ENCODE assay signal across 18 cellular contexts in genomic region chr1:66137235-66137634, GRCh38.
DNase-seq lines count a peak whose midpoint lies in the region; ATAC-seq and TF ChIP-seq lines count a peak whose summit lies in the region.
"Had no signal": no experiment of that assay in that cellular context is flagged by ENCODE, and none has a peak within 500 bp of the region (broad histone marks: within the 10 kb centered on the region; RNA-seq: fewer than 3 reads in every experiment).

No MANE protein-coding gene starts in this region.

- H3K4me3 ChIP-seq in ascending aorta (no peak overlapping the region), left ventricle myocardium inferior (no peak overlapping the region)
- H3K4me3 ChIP-seq: esophagus squamous epithelium, hepatocyte, pancreas, spleen, suprapubic skin had no signal

- no peak overlapping the region for H3K4me3 Mint-ChIP-seq in activated naive CD4-positive, alpha-beta T cell treated with anti-CD3 and anti-CD28 coated beads, Interleukin-2, amount 50 U/mL, for 24 hours
- H3K4me3 Mint-ChIP-seq in stimulated activated naive CD8-positive, alpha-beta T cell treated with anti-CD3 and anti-CD28 coated beads, Interleukin-15, amount 100 ng/mL, for 72 hours, result no peak overlapping the region
- H3K4me3 Mint-ChIP-seq: B cell had no signal

- H3K4me1 ChIP-seq in ascending aorta, result no peaks in the 10 kb centered on the region
- no peaks in the 10 kb centered on the region for H3K4me1 ChIP-seq in left ventricle myocardium inferior
- H3K4me1 ChIP-seq: esophagus squamous epithelium, pancreas, spleen, suprapubic skin had no signal

- H3K27ac ChIP-seq in ascending aorta, result no peak overlapping the region
- H3K27ac ChIP-seq in left ventricle myocardium inferior (replicated peaks), result no peak overlapping the region
- H3K27ac ChIP-seq: esophagus squamous epithelium, hepatocyte, pancreas, spleen, suprapubic skin had no signal

- H3K27me3 ChIP-seq in ascending aorta, result no peaks in the 10 kb centered on the region
- H3K27me3 ChIP-seq in left ventricle myocardium inferior (ENCODE audit: low read depth), result no peaks in the 10 kb centered on the region
- H3K27me3 ChIP-seq: esophagus squamous epithelium, hepatocyte, pancreas, spleen, suprapubic skin had no signal

- TF ChIP-seq CTCF in ascending aorta (IDR thresholded peaks at IDR 0.05), result no peak
- no peak for TF ChIP-seq CTCF in left ventricle myocardium inferior (IDR thresholded peaks at IDR 0.05; ENCODE audit: borderline replicate concordance)

- DNase-seq in activated naive CD4-positive, alpha-beta T cell treated with anti-CD3 and anti-CD28 coated beads, Interleukin-2, amount 50 U/mL, for 16 hours, result no peak
- DNase-seq in KBM-7 (peak; percentile 42), astrocyte of the hippocampus (ENCODE audit: low read depth, low spot score) (peak; percentile 60), globus pallidus (ENCODE audit: low spot score) (no peak), ascending aorta (ENCODE audit: low spot score in 2 of 2) (no peak), left ventricle myocardium inferior (no peak)
- no peak for DNase-seq in stimulated activated naive CD8-positive, alpha-beta T cell treated with anti-CD3 and anti-CD28 coated beads, Interleukin-15, amount 100 ng/mL, for 72 hours
- DNase-seq: activated CD4-positive, CD25-positive, alpha-beta regulatory T cell; anterior cingulate cortex; cortex of kidney; DMS79 treated with DMSO at 0.1 percent for 48 hours; esophagus squamous epithelium; pancreas; spleen had no signal

- ATAC-seq in stimulated activated naive CD8-positive, alpha-beta T cell treated with anti-CD3 and anti-CD28 coated beads, Interleukin-15, amount 100 ng/mL, for 72 hours, result peak; percentile 97
- ATAC-seq: pancreas had no signal

- H3K27me3 Mint-ChIP-seq in activated naive CD4-positive, alpha-beta T cell treated with anti-CD3 and anti-CD28 coated beads, Interleukin-2, amount 50 U/mL, for 24 hours, result no peaks in the 10 kb centered on the region
- H3K27me3 Mint-ChIP-seq in stimulated activated naive CD8-positive, alpha-beta T cell treated with anti-CD3 and anti-CD28 coated beads, Interleukin-15, amount 100 ng/mL, for 72 hours, result peaks cover 5% of the 10 kb centered on the region

- no peaks in the 10 kb centered on the region for H3K36me3 Mint-ChIP-seq in activated naive CD4-positive, alpha-beta T cell treated with anti-CD3 and anti-CD28 coated beads, Interleukin-2, amount 50 U/mL, for 24 hours

- no peaks in the 10 kb centered on the region for H3K9me3 Mint-ChIP-seq in activated naive CD4-positive, alpha-beta T cell treated with anti-CD3 and anti-CD28 coated beads, Interleukin-2, amount 50 U/mL, for 24 hours
- H3K9me3 Mint-ChIP-seq in stimulated activated naive CD8-positive, alpha-beta T cell treated with anti-CD3 and anti-CD28 coated beads, Interleukin-15, amount 100 ng/mL, for 72 hours, result no peaks in the 10 kb centered on the region

- H3K9me3 ChIP-seq in ascending aorta (no peaks in the 10 kb centered on the region), left ventricle myocardium inferior (replicated peaks) (no peaks in the 10 kb centered on the region)
- H3K9me3 ChIP-seq: esophagus squamous epithelium, pancreas, spleen, suprapubic skin had no signal

- H3K4me1 Mint-ChIP-seq in activated naive CD4-positive, alpha-beta T cell treated with anti-CD3 and anti-CD28 coated beads, Interleukin-2, amount 50 U/mL, for 24 hours, result no peaks in the 10 kb centered on the region
- peaks cover 6% of the 10 kb centered on the region for H3K4me1 Mint-ChIP-seq in stimulated activated naive CD8-positive, alpha-beta T cell treated with anti-CD3 and anti-CD28 coated beads, Interleukin-15, amount 100 ng/mL, for 72 hours

- peak overlapping the region; percentile 10 for H3K27ac Mint-ChIP-seq in activated naive CD4-positive, alpha-beta T cell treated with anti-CD3 and anti-CD28 coated beads, Interleukin-2, amount 50 U/mL, for 24 hours
- H3K27ac Mint-ChIP-seq in stimulated activated naive CD8-positive, alpha-beta T cell treated with anti-CD3 and anti-CD28 coated beads, Interleukin-15, amount 100 ng/mL, for 72 hours, result peak overlapping the region in 1 of 2 donors; percentile 5
- H3K27ac Mint-ChIP-seq: B cell had no signal

- in situ Hi-C loops in KBM-7 (cut with MboI; ENCODE audit: low pct_unique_long_range_greater_than_20kb, low sequenced_read_pairs), result no loop called here

- intact Hi-C loops in ascending aorta (cut with DNase I) (no loop called here), left ventricle myocardium inferior (cut with micrococcal nuclease) (no loop called here)

- H3K36me3 ChIP-seq in ascending aorta, result no peaks in the 10 kb centered on the region
- no peaks in the 10 kb centered on the region for H3K36me3 ChIP-seq in left ventricle myocardium inferior
- H3K36me3 ChIP-seq: esophagus squamous epithelium, pancreas, spleen, suprapubic skin had no signal

Comparison
In these comparisons a context has a peak if more than half of its experiments do, and no peak if none do; other contexts are left out.
1. DNase-seq: peak in KBM-7 (single experiment) and astrocyte of the hippocampus (single experiment); none in activated naive CD4-positive, alpha-beta T cell treated with anti-CD3 and anti-CD28 coated beads, Interleukin-2, amount 50 U/mL, for 16 hours (single experiment), stimulated activated naive CD8-positive, alpha-beta T cell treated with anti-CD3 and anti-CD28 coated beads, Interleukin-15, amount 100 ng/mL, for 72 hours (0 of 2), globus pallidus (single experiment), ascending aorta (0 of 2) and left ventricle myocardium inferior (single experiment).